9 cellular contexts compared by ENCODE assay signal in the genomic region with DNA sequence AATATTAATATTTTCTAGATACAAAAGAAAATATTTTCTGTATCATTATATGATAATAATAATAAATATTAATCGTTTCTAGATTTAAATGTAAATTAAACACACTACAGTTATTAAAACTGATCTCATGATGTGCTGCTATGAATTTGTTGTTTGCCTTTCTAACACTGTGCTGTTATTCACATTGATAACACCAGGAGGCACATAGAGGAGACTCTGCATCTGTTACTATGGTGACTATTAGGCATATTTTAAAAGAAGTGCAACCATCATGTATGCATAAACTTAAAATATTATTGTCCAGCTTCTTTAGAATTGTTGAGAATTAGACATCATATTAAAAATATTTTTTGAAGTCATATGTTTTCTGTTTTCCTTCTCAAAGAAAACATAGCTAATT. TPM values are rescaled to one million over a fixed set of nuclear protein-coding genes. Genes with fewer than 3 reads are reported as not detected.
DNase-seq lines count a peak whose midpoint lies in the region; TF ChIP-seq lines count a peak whose summit lies in the region.
"Had no signal": no experiment of that assay in that cellular context is flagged by ENCODE, and none has a peak within 500 bp of the region (broad histone marks: within the 10 kb centered on the region; RNA-seq: fewer than 3 reads in every experiment).

No MANE protein-coding gene starts in this region.

- no peaks in the 10 kb centered on the region for H3K9me2 ChIP-seq in MM.1S (replicated peaks; ENCODE audit: insufficient read depth, low read length)

- H3K27ac ChIP-seq in MM.1S (ENCODE audit: low read length) (no peak overlapping the region), brain microvascular endothelial cell (no peak overlapping the region), liver (ENCODE audit: low read depth in 1 of 2, low read length in 2 of 2) (no peak overlapping the region)

- no peaks in the 10 kb centered on the region for H4K20me1 ChIP-seq in MM.1S (ENCODE audit: insufficient read depth, low read length)

- in situ Hi-C loops in brain microvascular endothelial cell (cut with HindIII; ENCODE audit: low pct_ligation_motif_present, low sequenced_read_pairs) = no loop called here

- H3K36me3 ChIP-seq in MM.1S (replicated peaks; ENCODE audit: insufficient read depth, low read length) (no peaks in the 10 kb centered on the region), brain microvascular endothelial cell (replicated peaks) (no peaks in the 10 kb centered on the region), liver (ENCODE audit: control insufficient read depth in 4 of 4, insufficient read depth in 3 of 4, low read depth in 1 of 4, low read length in 3 of 4) (no peaks in the 10 kb centered on the region)

- TF ChIP-seq CTCF in AG10803 (conservative IDR thresholded peaks at IDR 0.05; ENCODE audit: low read length) (peak; percentile 58), MM.1S (IDR thresholded peaks at IDR 0.05; ENCODE audit: low read length) (0 out of 2 replicates have a peak, but pooled peaks have one; percentile 12), brain microvascular endothelial cell (IDR thresholded peaks at IDR 0.05; ENCODE audit: low read depth, low read length, missing control alignments) (peak; percentile 58), liver (IDR thresholded peaks at IDR 0.05; ENCODE audit: low read depth, low read length, missing input control) (peak; percentile 68)

- no peaks in the 10 kb centered on the region for H3K4me1 ChIP-seq in MM.1S (ENCODE audit: low read length)
- no peaks in the 10 kb centered on the region for H3K4me1 ChIP-seq in liver (ENCODE audit: control insufficient read depth in 4 of 4, insufficient read depth in 4 of 4, low read length in 3 of 4)

- 37% methylated on average over 1 of the region's 1 CpG for WGBS in liver

- H3F3A ChIP-seq in MM.1S (ENCODE audit: insufficient read depth, low read length) = no peaks in the 10 kb centered on the region

- H2AFZ ChIP-seq in MM.1S (ENCODE audit: low read length) = no peak overlapping the region

- TF ChIP-seq RAD21 in liver (IDR thresholded peaks at IDR 0.05) = peak; percentile 70 to 83

- no peak overlapping the region for H3K4me3 ChIP-seq in AG10803 (ENCODE audit: low read length)
- no peak overlapping the region for H3K4me3 ChIP-seq in MM.1S (ENCODE audit: low read length)
- H3K4me3 ChIP-seq in brain microvascular endothelial cell (ENCODE audit: low read depth, low read length) = no peak overlapping the region
- no peak overlapping the region for H3K4me3 ChIP-seq in liver (ENCODE audit: low read depth in 1 of 3, low read length in 3 of 3)

- H3K9me3 ChIP-seq in MM.1S (replicated peaks; ENCODE audit: insufficient read depth, low read length) = no peaks in the 10 kb centered on the region
- H3K9me3 ChIP-seq in liver (ENCODE audit: control insufficient read depth in 4 of 4, low read length in 3 of 4) = peaks cover 0 to 1% (median 0%) of the 10 kb centered on the region in 4 donors

- H3K79me2 ChIP-seq in MM.1S (ENCODE audit: low read length) = no peaks in the 10 kb centered on the region

- H3K4me2 ChIP-seq in MM.1S (ENCODE audit: low read depth, low read length) = no peak overlapping the region

- H3K27me3 ChIP-seq in MM.1S (replicated peaks; ENCODE audit: insufficient read depth, low read length) = no peaks in the 10 kb centered on the region
- H3K27me3 ChIP-seq in brain microvascular endothelial cell (replicated peaks) = no peaks in the 10 kb centered on the region
- H3K27me3 ChIP-seq in liver (ENCODE audit: control insufficient read depth in 4 of 4, insufficient read depth in 4 of 4, low read length in 3 of 4) = no peaks in the 10 kb centered on the region

- H3K9ac ChIP-seq in MM.1S (ENCODE audit: low read length) (no peak overlapping the region), liver (ENCODE audit: low read depth in 1 of 2, low read length in 2 of 2) (no peak overlapping the region)

- DNase-seq in AG10803 (ENCODE audit: low read depth) (no peak), MM.1S (peak; percentile 9), brain microvascular endothelial cell (no peak), NCI-H128 (lab: John Stamatoyannopoulos, UW; ENCODE audit: unreplicated experiment) (no peak), hepatic stellate cell (ENCODE audit: low spot score) (no peak), glomerular visceral epithelial cell (ENCODE audit: extremely low spot score) (no peak), T1000 (lab: John Stamatoyannopoulos, UW) (no peak)

TF ChIP-seq in liver, 16 proteins besides CTCF, POLR2A, EP300 and RAD21:
- TF ChIP-seq TAF1 (conservative IDR thresholded peaks at IDR 0.05) = no peak
- no peak for TF ChIP-seq NR2F2 (IDR thresholded peaks at IDR 0.05)
- no peak for TF ChIP-seq HNF4A (conservative IDR thresholded peaks at IDR 0.05)
- no peak for TF ChIP-seq JUND (IDR thresholded peaks at IDR 0.05)
- TF ChIP-seq, protein P1, sequence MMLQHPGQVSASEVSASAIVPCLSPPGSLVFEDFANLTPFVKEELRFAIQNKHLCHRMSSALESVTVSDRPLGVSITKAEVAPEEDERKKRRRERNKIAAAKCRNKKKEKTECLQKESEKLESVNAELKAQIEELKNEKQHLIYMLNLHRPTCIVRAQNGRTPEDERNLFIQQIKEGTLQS (IDR thresholded peaks at IDR 0.05) = no peak
- no peak for TF ChIP-seq GABPA (IDR thresholded peaks at IDR 0.05 in 1 of 2, conservative IDR thresholded peaks at IDR 0.05 in 1 of 2)
- TF ChIP-seq, protein P2, sequence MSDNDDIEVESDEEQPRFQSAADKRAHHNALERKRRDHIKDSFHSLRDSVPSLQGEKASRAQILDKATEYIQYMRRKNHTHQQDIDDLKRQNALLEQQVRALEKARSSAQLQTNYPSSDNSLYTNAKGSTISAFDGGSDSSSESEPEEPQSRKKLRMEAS (IDR thresholded peaks at IDR 0.05) = no peak

RNA-seq across cellular contexts. Expression of a gene that starts 11.8 kb away (rescaled TPM):
- total RNA-seq in liver = 10 to 100 TPM; 11.1 to 25.7 TPM
- polyA plus RNA-seq in liver = 1 to 10 TPM; 5.8 to 8.3 TPM
- total RNA-seq: activated T-helper 2 cell treated with anti-CD3 and anti-CD28 coated beads, Interferon-gamma antibody, Interleukin-2, Interleukin-4, amounts not matched to agents 10 μg/mL and 5 μg/mL and 100 μg/mL, durations not matched to agents 14 hours and 24 hours and 36 hours had no signal

Comparison
In these comparisons a context has a peak if more than half of its experiments do, and no peak if none do; other contexts are left out.
1. CTCF ChIP-seq: peak in every context shown above with its lines; median percentile 68 in liver; 58 in AG10803; 58 in brain microvascular endothelial cell; 12 in MM.1S.